Comparison of ENCODE assay signal across 1 cellular context in genomic region chr18:12679183-12679786, GRCh38.
TF ChIP-seq lines count a peak whose summit lies in the region.

No MANE protein-coding gene starts in this region.

TF ChIP-seq in IMR-90, 13 proteins besides CTCF, POLR2A, EP300 and RAD21:
- peak; percentile 24; the same call in 1 of the 2 replicates for TF ChIP-seq MAZ (IDR thresholded peaks at IDR 0.05; ENCODE audit: borderline replicate concordance, low read depth, low read length)
- no peak for TF ChIP-seq SMC3 (IDR thresholded peaks at IDR 0.05; ENCODE audit: low read depth, low read length)
